ENCODE assay signal across 8 cellular contexts in the genomic region with DNA sequence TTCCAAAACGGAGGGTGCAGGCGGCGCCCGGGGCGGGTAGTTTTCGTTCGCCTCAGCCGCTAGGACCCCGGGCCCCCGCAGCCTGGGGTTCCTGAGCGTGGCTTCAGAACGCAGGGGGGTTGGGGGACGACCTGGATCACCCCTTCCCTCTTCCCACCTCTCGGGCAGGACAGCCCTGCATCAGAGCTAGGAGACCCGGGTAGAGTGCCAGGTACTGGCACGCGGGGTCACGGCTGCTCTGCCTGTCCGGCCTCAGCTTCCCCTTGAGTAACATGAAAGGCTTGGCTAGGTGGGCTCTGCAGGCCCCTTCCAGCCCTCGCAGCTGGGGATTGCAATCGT. TPM values are rescaled to one million over a fixed set of nuclear protein-coding genes. Genes with fewer than 3 reads are reported as not detected.
DNase-seq lines count a peak whose midpoint lies in the region; ATAC-seq and TF ChIP-seq lines count a peak whose summit lies in the region.

No MANE protein-coding gene starts in this region.

- no peak for ATAC-seq in activated naive CD8-positive, alpha-beta T cell treated with anti-CD3 and anti-CD28 coated beads, Interleukin-2, amount 50 U/mL, for 24 hours
- ATAC-seq in GM18867 (IDR thresholded peaks at IDR 0.05; ENCODE audit: unreplicated experiment) (no peak), GM21447 (IDR thresholded peaks at IDR 0.05; ENCODE audit: unreplicated experiment) (no peak), HG02973 (IDR thresholded peaks at IDR 0.05; ENCODE audit: unreplicated experiment) (no peak)

- no peak for TF ChIP-seq POLR2A in testis (IDR thresholded peaks at IDR 0.05)

- H3K36me3 Mint-ChIP-seq in activated CD4-positive, alpha-beta T cell treated with anti-CD3 and anti-CD28 coated beads, Interleukin-2, amount 10 ng/mL, durations not matched to agents 24 days and 14 days (ENCODE audit: low read depth) = no peaks in the 10 kb centered on the region
- peaks cover 2% of the 10 kb centered on the region for H3K36me3 Mint-ChIP-seq in activated naive CD8-positive, alpha-beta T cell treated with anti-CD3 and anti-CD28 coated beads, Interleukin-2, amount 50 U/mL, for 24 hours (ENCODE audit: low read depth)

- H3K4me1 Mint-ChIP-seq in activated CD4-positive, alpha-beta T cell treated with anti-CD3 and anti-CD28 coated beads, Interleukin-2, amount 10 ng/mL, durations not matched to agents 24 days and 14 days = peaks cover 17% of the 10 kb centered on the region
- peaks cover 24% of the 10 kb centered on the region for H3K4me1 Mint-ChIP-seq in activated naive CD8-positive, alpha-beta T cell treated with anti-CD3 and anti-CD28 coated beads, Interleukin-2, amount 50 U/mL, for 24 hours

- TF ChIP-seq CTCF in kidney epithelial cell (IDR thresholded peaks at IDR 0.05; ENCODE audit: insufficient read depth, low read length, poor library complexity, severe bottlenecking) (no peak), testis (IDR thresholded peaks at IDR 0.05) (no peak)

- peak overlapping the region; percentile 96 for H3K4me3 Mint-ChIP-seq in activated CD4-positive, alpha-beta T cell treated with anti-CD3 and anti-CD28 coated beads, Interleukin-2, amount 10 ng/mL, durations not matched to agents 24 days and 14 days
- H3K4me3 Mint-ChIP-seq in activated naive CD8-positive, alpha-beta T cell treated with anti-CD3 and anti-CD28 coated beads, Interleukin-2, amount 50 U/mL, for 24 hours = peak overlapping the region; percentile 95

- no peaks in the 10 kb centered on the region for H3K9me3 Mint-ChIP-seq in activated CD4-positive, alpha-beta T cell treated with anti-CD3 and anti-CD28 coated beads, Interleukin-2, amount 10 ng/mL, durations not matched to agents 24 days and 14 days
- H3K9me3 Mint-ChIP-seq in activated naive CD8-positive, alpha-beta T cell treated with anti-CD3 and anti-CD28 coated beads, Interleukin-2, amount 50 U/mL, for 24 hours = no peaks in the 10 kb centered on the region

- no peaks in the 10 kb centered on the region for H3K27me3 ChIP-seq in kidney epithelial cell (ENCODE audit: control insufficient read depth, insufficient read depth, low read length)
- H3K27me3 ChIP-seq in testis = no peaks in the 10 kb centered on the region

- H3K36me3 ChIP-seq in kidney epithelial cell (ENCODE audit: control insufficient read depth, insufficient read depth, low read length) (no peaks in the 10 kb centered on the region), testis (ENCODE audit: low read depth, missing control alignments) (no peaks in the 10 kb centered on the region)

- WGBS in testis, 2 donors = 0 to 9% methylated on average over 3 to 21 of the region's 21 CpGs

- H3K27ac ChIP-seq in testis = peak overlapping the region; percentile 40 to 80

- H3K4me3 ChIP-seq in kidney epithelial cell (ENCODE audit: low read depth, low read length) (peak overlapping the region; percentile 89), testis (peak overlapping the region; percentile 87 to 97)

- no peaks in the 10 kb centered on the region for H3K9me3 ChIP-seq in testis

- no peak overlapping the region for H3K27ac Mint-ChIP-seq in activated CD4-positive, alpha-beta T cell treated with anti-CD3 and anti-CD28 coated beads, Interleukin-2, amount 10 ng/mL, durations not matched to agents 24 days and 14 days
- H3K27ac Mint-ChIP-seq in activated naive CD8-positive, alpha-beta T cell treated with anti-CD3 and anti-CD28 coated beads, Interleukin-2, amount 50 U/mL, for 24 hours = no peak overlapping the region

- DNase-seq in activated CD4-positive, alpha-beta T cell treated with anti-CD3 and anti-CD28 coated beads, Interleukin-2, amount 10 ng/mL, durations not matched to agents 24 days and 14 days = no peak
- no peak for DNase-seq in activated CD4-positive, alpha-beta T cell treated with anti-CD3 and anti-CD28 coated beads, Interleukin-2, amount 50 U/mL, for 48 hours
- no peak for DNase-seq in activated naive CD8-positive, alpha-beta T cell treated with anti-CD3 and anti-CD28 coated beads, Interleukin-2, amount 50 U/mL, for 24 hours
- no peak for DNase-seq in kidney epithelial cell (ENCODE audit: low read depth)
- no peak for DNase-seq in testis

- no peaks in the 10 kb centered on the region for H3K27me3 Mint-ChIP-seq in activated CD4-positive, alpha-beta T cell treated with anti-CD3 and anti-CD28 coated beads, Interleukin-2, amount 10 ng/mL, durations not matched to agents 24 days and 14 days
- H3K27me3 Mint-ChIP-seq in activated naive CD8-positive, alpha-beta T cell treated with anti-CD3 and anti-CD28 coated beads, Interleukin-2, amount 50 U/mL, for 24 hours = no peaks in the 10 kb centered on the region

- H3K4me1 ChIP-seq in testis = peaks cover 9% of the 10 kb centered on the region

- intact Hi-C loops in activated CD4-positive, alpha-beta T cell treated with anti-CD3 and anti-CD28 coated beads, Interleukin-2, amount 10 ng/mL, durations not matched to agents 24 days and 14 days (cut with micrococcal nuclease) = loop anchor here (1.0 to 2.0 kb wide), 4 partner anchors 33 to 85 kb away; partner anchors contain the start of genes C1orf174, LRRC47 and SMIM1
- intact Hi-C loops in testis (cut with DNase I; ENCODE audit: low total_unique reads) = no loop called here

RNA-seq across cellular contexts. Expression of gene DFFB, which starts 0.5 kb away (rescaled TPM):
- 15.0 and 15.9 TPM in 2 replicates for total RNA-seq in activated CD4-positive, alpha-beta T cell treated with anti-CD3 and anti-CD28 coated beads, Interleukin-2, amount 10 ng/mL, durations not matched to agents 24 days and 14 days
- total RNA-seq in kidney epithelial cell (4.7 and 6.0 TPM in 2 replicates), testis (1 to 10 TPM; 6.9 to 8.4 TPM)
- 3.4 TPM for polyA plus RNA-seq in testis (ENCODE audit: insufficient read depth, low read depth, low replicate concordance)

RNA-seq across cellular contexts. Expression of gene CEP104, which starts 0.7 kb away (rescaled TPM):
- total RNA-seq in activated CD4-positive, alpha-beta T cell treated with anti-CD3 and anti-CD28 coated beads, Interleukin-2, amount 10 ng/mL, durations not matched to agents 24 days and 14 days = 46.2 and 48.1 TPM in 2 replicates
- 34.4 and 47.3 TPM in 2 replicates for total RNA-seq in kidney epithelial cell
- 10 to 100 TPM; 41.5 to 55.1 TPM for total RNA-seq in testis
- 80.4 TPM for polyA plus RNA-seq in testis (ENCODE audit: insufficient read depth, low read depth, low replicate concordance)

RNA-seq across cellular contexts. Expression of gene C1orf174, which starts 42.3 kb away (rescaled TPM):
- 50.5 and 51.5 TPM in 2 replicates for total RNA-seq in activated CD4-positive, alpha-beta T cell treated with anti-CD3 and anti-CD28 coated beads, Interleukin-2, amount 10 ng/mL, durations not matched to agents 24 days and 14 days
- 33.1 and 33.3 TPM in 2 replicates for total RNA-seq in kidney epithelial cell
- total RNA-seq in testis = 10 to 100 TPM; 28.8 to 29.7 TPM
- polyA plus RNA-seq in testis (ENCODE audit: insufficient read depth, low read depth, low replicate concordance) = 22.9 TPM
